In genomic region chr1:22123901-22124404, GRCh38 we compare ENCODE assay signal across 20 cellular contexts. TPM values are rescaled to one million over a fixed set of nuclear protein-coding genes. Genes with fewer than 3 reads are reported as not detected.
DNase-seq lines count a peak whose midpoint lies in the region; ATAC-seq, FAIRE-seq and TF ChIP-seq lines count a peak whose summit lies in the region.
"Had no signal": no experiment of that assay in that cellular context is flagged by ENCODE, and none has a peak within 500 bp of the region (broad histone marks: within the 10 kb centered on the region; RNA-seq: fewer than 3 reads in every experiment).

No MANE protein-coding gene starts in this region.

- no peaks in the 10 kb centered on the region for H3K9me3 Mint-ChIP-seq in CD4-positive, alpha-beta T cell
- H3K9me3 Mint-ChIP-seq in endothelial cell (ENCODE audit: unreplicated experiment) = no peaks in the 10 kb centered on the region
- H3K9me3 Mint-ChIP-seq: IgD-negative memory B cell had no signal

- H3K9me3 ChIP-seq in CD4-positive, alpha-beta T cell (ENCODE audit: control insufficient read depth, low read length) = no peaks in the 10 kb centered on the region
- H3K9me3 ChIP-seq in HepG2 (ENCODE audit: low read length) = no peaks in the 10 kb centered on the region
- H3K9me3 ChIP-seq: A549 had no signal

- no peak overlapping the region for H2AFZ ChIP-seq in HepG2 (ENCODE audit: low read length)

- H3K27me3 ChIP-seq in CD4-positive, alpha-beta T cell (ENCODE audit: control insufficient read depth, insufficient read depth, low read length) = no peaks in the 10 kb centered on the region
- H3K27me3 ChIP-seq in HepG2 (ENCODE audit: control insufficient read depth in 1 of 2, insufficient read depth in 2 of 2, low read length in 2 of 2) = no peaks in the 10 kb centered on the region; a peak in 1 of 5 replicates

- POLR2A ChIA-PET in CD4-positive, alpha-beta T cell (lab: Charles Lee) = interaction anchor here (1.4 kb wide), 1 partner anchor 13 kb away, joined by 6 read pairs; no protein-coding TSS in a partner anchor
- POLR2A ChIA-PET in RWPE1 (lab: Yijun Ruan, JAX; ENCODE audit: low non-redundant PET) (no interaction called here), HepG2 (lab: Yijun Ruan, JAX) (no interaction called here)

- no peak overlapping the region for H3K27ac ChIP-seq in CD4-positive, alpha-beta T cell (ENCODE audit: low read depth, low read length)
- H3K27ac ChIP-seq in RWPE1 (peak overlapping the region; percentile 44), HepG2 (ENCODE audit: extremely low read length, insufficient read depth, low read length) (no peak overlapping the region)
- H3K27ac ChIP-seq: A549 had no signal

- TF ChIP-seq EP300 in HepG2 (IDR thresholded peaks at IDR 0.05; ENCODE audit: low read depth in 2 of 2, low read length in 2 of 2) (no peak), HepG2 (CRISPR knock-in tag; IDR thresholded peaks at IDR 0.05; ENCODE audit: borderline replicate concordance) (no peak)

- H3K9ac ChIP-seq in HepG2 (ENCODE audit: insufficient read depth, low read depth, low read length) = no peak overlapping the region

- no peak for TF ChIP-seq POLR2A in HepG2 (IDR thresholded peaks at IDR 0.05; ENCODE audit: insufficient read depth in 1 of 2, low read depth in 2 of 2, low read length in 2 of 2)

- peaks cover 5% of the 10 kb centered on the region for H3K36me3 Mint-ChIP-seq in CD4-positive, alpha-beta T cell (ENCODE audit: low read depth)
- peaks cover 6% of the 10 kb centered on the region for H3K36me3 Mint-ChIP-seq in endothelial cell (ENCODE audit: low read depth, unreplicated experiment)

- peak overlapping the region; percentile 55 for H3K27ac Mint-ChIP-seq in CD4-positive, alpha-beta T cell
- H3K27ac Mint-ChIP-seq in endothelial cell (ENCODE audit: unreplicated experiment) = no peak overlapping the region

- H3K27me3 Mint-ChIP-seq in CD4-positive, alpha-beta T cell = no peaks in the 10 kb centered on the region
- peaks cover 2% of the 10 kb centered on the region for H3K27me3 Mint-ChIP-seq in endothelial cell (ENCODE audit: unreplicated experiment)
- H3K27me3 Mint-ChIP-seq: IgD-negative memory B cell had no signal

- ATAC-seq in CD4-positive, alpha-beta T cell (ENCODE audit: poor library complexity) = no peak
- no peak for ATAC-seq in HepG2
- no peak for ATAC-seq in HG03565 (IDR thresholded peaks at IDR 0.05; ENCODE audit: unreplicated experiment)
- ATAC-seq: A549, HCT116 had no signal

- DNase-seq in CD4-positive, alpha-beta T cell = no peak
- DNase-seq in RWPE1 (ENCODE audit: low spot score) (no peak), HepG2 (ENCODE audit: low spot score) (no peak), posterior vena cava (ENCODE audit: low spot score) (peak; percentile 37), endothelial cell (ENCODE audit: low spot score) (no peak), activated gamma-delta T cell treated with Interleukin-2 at 50 U/mL for 16 hours (no peak)
- DNase-seq in activated CD4-positive, CD25-positive, alpha-beta regulatory T cell (lab: John Stamatoyannopoulos, UW) = no peak
- DNase-seq: C1 segment of cervical spinal cord, NCI-H1048, NCI-H1417, NCI-H1694, NCI-H2081, NCI-H2227 treated with DMSO at 0.1 percent for 48 hours, NCI-H526 treated with DMSO at 0.1 percent for 48 hours had no signal

- no peak for TF ChIP-seq CTCF in CD4-positive, alpha-beta T cell (IDR thresholded peaks at IDR 0.05)
- TF ChIP-seq CTCF in RWPE1 (conservative IDR thresholded peaks at IDR 0.05; ENCODE audit: low read depth) (no peak), HepG2 (CRISPR knock-in tag; IDR thresholded peaks at IDR 0.05) (no peak), endothelial cell (IDR thresholded peaks at IDR 0.05; ENCODE audit: unreplicated experiment) (no peak)

- H3K79me2 ChIP-seq in HepG2 (ENCODE audit: insufficient read depth, low read length) = no peaks in the 10 kb centered on the region

- intact Hi-C loops in CD4-positive, alpha-beta T cell (cut with DNase I, micrococcal nuclease) = no loop called here
- intact Hi-C loops in HepG2 (cut with micrococcal nuclease; ENCODE audit: unreplicated experiment) (no loop called here), posterior vena cava (cut with DNase I) (no loop called here)

- H3K4me1 Mint-ChIP-seq in CD4-positive, alpha-beta T cell (ENCODE audit: low read depth) = no peaks in the 10 kb centered on the region
- H3K4me1 Mint-ChIP-seq in endothelial cell (ENCODE audit: unreplicated experiment) = peaks cover 9% of the 10 kb centered on the region

- CTCF ChIA-PET in CD4-positive, alpha-beta T cell (lab: Charles Lee) = no interaction called here
- CTCF ChIA-PET in RWPE1 (lab: Yijun Ruan, JAX) = no interaction called here
- CTCF ChIA-PET in HepG2 (lab: Yijun Ruan, JAX; ENCODE audit: low intra/inter-chr PET ratio, low total read pairs) = no interaction called here

- no peak overlapping the region for H3K4me3 Mint-ChIP-seq in CD4-positive, alpha-beta T cell
- H3K4me3 Mint-ChIP-seq in endothelial cell (ENCODE audit: unreplicated experiment) = no peak overlapping the region
- H3K4me3 Mint-ChIP-seq: IgD-negative memory B cell had no signal

- H3K36me3 ChIP-seq in HepG2 (replicated peaks in 1 of 2; ENCODE audit: control insufficient read depth in 1 of 2, insufficient read depth in 2 of 2, low read length in 2 of 2) = no peaks in the 10 kb centered on the region; a peak in 1 of 5 replicates

- no TSS peak for BruUV-seq in HepG2 (replicated peaks; lab: Mats Ljungman, UMichigan)

- no peak overlapping the region for H3K4me3 ChIP-seq in HepG2 (replicated peaks in 1 of 3; ENCODE audit: insufficient read depth in 1 of 3, low read depth in 2 of 3, low read length in 3 of 3)
- H3K4me3 ChIP-seq: A549 had no signal

- no peaks in the 10 kb centered on the region for H4K20me1 ChIP-seq in HepG2 (ENCODE audit: insufficient read depth, low read length)

- in situ Hi-C loops in HepG2 (cut with HindIII; ENCODE audit: extremely low pct_ligation_motif_present, low pct_unique_long_range_greater_than_20kb) = no loop called here

- H3K4me2 ChIP-seq in HepG2 (ENCODE audit: low read depth, low read length) = no peak overlapping the region
- H3K4me2 ChIP-seq: A549 had no signal

- no peak for FAIRE-seq in HepG2 (lab: Jason Lieb, UNC)
- FAIRE-seq: A549, H1, RCC 7860 had no signal

- no peaks in the 10 kb centered on the region for H3K4me1 ChIP-seq in HepG2 (ENCODE audit: insufficient read depth, low read length)
- H3K4me1 ChIP-seq: A549 had no signal

- 78% methylated on average over 6 of the region's 9 CpGs for WGBS in HepG2 (ENCODE audit: low lambda C conversion rate)

- TF ChIP-seq RAD21 in HepG2 (CRISPR knock-in tag; IDR thresholded peaks at IDR 0.05) = no peak

TF ChIP-seq in HepG2, 621 proteins besides CTCF, POLR2A, EP300 and RAD21 (continues in another document):
- TF ChIP-seq, protein P1, sequence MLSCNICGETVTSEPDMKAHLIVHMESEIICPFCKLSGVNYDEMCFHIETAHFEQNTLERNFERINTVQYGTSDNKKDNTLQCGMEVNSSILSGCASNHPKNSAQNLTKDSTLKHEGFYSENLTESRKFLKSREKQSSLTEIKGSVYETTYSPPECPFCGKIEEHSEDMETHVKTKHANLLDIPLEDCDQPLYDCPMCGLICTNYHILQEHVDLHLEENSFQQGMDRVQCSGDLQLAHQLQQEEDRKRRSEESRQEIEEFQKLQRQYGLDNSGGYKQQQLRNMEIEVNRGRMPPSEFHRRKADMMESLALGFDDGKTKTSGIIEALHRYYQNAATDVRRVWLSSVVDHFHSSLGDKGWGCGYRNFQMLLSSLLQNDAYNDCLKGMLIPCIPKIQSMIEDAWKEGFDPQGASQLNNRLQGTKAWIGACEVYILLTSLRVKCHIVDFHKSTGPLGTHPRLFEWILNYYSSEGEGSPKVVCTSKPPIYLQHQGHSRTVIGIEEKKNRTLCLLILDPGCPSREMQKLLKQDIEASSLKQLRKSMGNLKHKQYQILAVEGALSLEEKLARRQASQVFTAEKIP (CRISPR knock-in tag; IDR thresholded peaks at IDR 0.05; ENCODE audit: borderline replicate concordance) = no peak

RNA-seq across cellular contexts. Expression of gene WNT4, which starts 18.9 kb away (rescaled TPM):
- not detected for total RNA-seq in CD4-positive, alpha-beta T cell
- not detected in 2 replicates for total RNA-seq in HepG2 (2016; rRNA removed; fragmentation: Illumina TruSeq; extraction: Trizol)
- not detected in 2 replicates for total RNA-seq in HepG2 (2016; cell fraction: cytosol; rRNA removed; fragmentation: Illumina TruSeq; extraction: Trizol; ENCODE audit: low read depth)
- total RNA-seq in HepG2 (2016; cell fraction: insoluble cytoplasmic fraction; rRNA removed; fragmentation: Illumina TruSeq; extraction: Trizol) = not detected in 2 replicates
- not detected in 2 replicates for total RNA-seq in HepG2 (2016; cell fraction: membrane; rRNA removed; fragmentation: Illumina TruSeq; extraction: Trizol)
- total RNA-seq in HepG2 (2016; cell fraction: nucleus; rRNA removed; fragmentation: Illumina TruSeq; extraction: Trizol) = not detected in 2 replicates
- not detected in 2 replicates for polyA plus RNA-seq in HepG2 (2011; rRNA removed)
- not detected in 2 replicates for polyA plus RNA-seq in HepG2 (2011; cell fraction: cytosol; rRNA removed)
- polyA plus RNA-seq in HepG2 (2011; cell fraction: nucleus; rRNA removed) = not detected in 2 replicates
- polyA plus RNA-seq in HepG2 (2012) = 0.05 and 0.11 TPM in 2 replicates
- not detected in 2 replicates for polyA plus RNA-seq in HepG2 (2016; cell fraction: cytosol; fragmentation: Illumina TruSeq; extraction: Trizol; ENCODE audit: low read depth)
- polyA plus RNA-seq in HepG2 (2016; cell fraction: insoluble cytoplasmic fraction; fragmentation: Illumina TruSeq; extraction: Trizol; ENCODE audit: low read depth) = not detected in 2 replicates
- polyA plus RNA-seq in HepG2 (2016; cell fraction: membrane; fragmentation: Illumina TruSeq; extraction: Trizol; ENCODE audit: low read depth) = not detected in 2 replicates
- polyA plus RNA-seq in HepG2 (2016; cell fraction: nucleus; fragmentation: Illumina TruSeq; extraction: Trizol; ENCODE audit: insufficient read depth, low read depth) = not detected in 2 replicates
- 0.12 TPM in 1 of 2 replicates, not detected in the other for polyA minus RNA-seq in HepG2 (2011; rRNA and poly(A)+ RNA removed; ENCODE audit: low replicate concordance)
- polyA minus RNA-seq in HepG2 (2011; cell fraction: cytosol; rRNA and poly(A)+ RNA removed) = not detected in 2 replicates
- polyA minus RNA-seq in HepG2 (2011; cell fraction: nucleus; rRNA and poly(A)+ RNA removed) = not detected in 2 replicates
- total RNA-seq in posterior vena cava = under 1 TPM; 0.10 to 0.32 TPM
- total RNA-seq in endothelial cell (ENCODE audit: unreplicated experiment) = 0.77 TPM
- polyA plus RNA-seq: IgD-negative memory B cell had no signal
